Comparison of ENCODE assay signal across 8 cellular contexts in the genomic region with DNA sequence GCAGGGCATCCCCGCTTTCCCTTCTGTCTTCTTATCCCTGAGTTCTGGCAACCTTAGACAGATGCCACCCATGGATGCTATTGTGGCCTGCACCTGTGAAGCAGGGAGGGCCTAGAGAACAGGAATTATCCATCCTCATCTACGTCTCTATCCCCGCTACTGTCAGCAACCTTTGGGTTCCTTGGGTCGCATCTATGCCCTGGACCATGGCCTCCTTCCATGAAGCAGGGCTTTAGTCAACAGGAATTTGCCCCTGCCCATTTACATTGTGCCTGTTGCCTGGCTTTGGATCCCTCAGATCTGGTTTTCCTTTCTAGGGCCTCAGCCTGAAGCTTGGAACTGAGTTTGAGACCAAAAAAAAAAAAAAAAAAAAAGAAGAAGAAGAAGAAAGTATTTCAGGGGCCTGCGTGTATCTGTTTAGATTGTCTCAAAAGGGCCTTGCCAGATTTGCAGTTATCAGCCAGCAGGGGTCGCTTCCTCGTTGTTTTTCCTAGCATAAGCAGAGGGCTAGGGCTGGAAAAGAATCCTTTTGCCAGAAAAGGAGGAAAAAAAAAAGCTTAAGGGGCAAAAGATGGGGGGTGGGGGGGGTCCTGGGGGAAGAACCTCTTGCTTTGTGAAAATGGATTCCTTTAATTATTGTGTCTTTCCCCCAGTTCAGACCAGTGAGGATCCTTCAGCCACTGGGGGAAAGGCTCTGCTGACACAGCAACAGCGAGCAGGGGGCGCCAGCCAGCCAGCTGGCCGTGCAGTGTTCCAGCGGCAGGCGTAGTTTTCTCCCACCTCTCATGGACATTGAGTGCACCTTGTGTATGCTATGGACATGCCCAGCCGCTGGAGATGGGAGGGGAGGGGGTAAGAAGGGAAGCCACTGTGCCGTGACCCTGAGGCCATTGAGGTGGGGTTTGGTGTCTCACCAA.
DNase-seq lines count a peak whose midpoint lies in the region; ATAC-seq and TF ChIP-seq lines count a peak whose summit lies in the region.

No MANE protein-coding gene starts in this region.

- no peak overlapping the region for H3K4me3 Mint-ChIP-seq in neural crest cell

- H3K4me1 Mint-ChIP-seq in neural crest cell = peaks cover 4% of the 10 kb centered on the region

- H3K27ac Mint-ChIP-seq in neural crest cell (ENCODE audit: unreplicated experiment) = no peak overlapping the region

- TF ChIP-seq CTCF in BE2C (IDR thresholded peaks at IDR 0.05; ENCODE audit: low read depth, low read length) = peak; percentile 68
- TF ChIP-seq CTCF in HFF-Myc (IDR thresholded peaks at IDR 0.05; ENCODE audit: low read depth, low read length, missing control alignments) = peak; percentile 56
- TF ChIP-seq CTCF in epithelial cell of proximal tubule (conservative IDR thresholded peaks at IDR 0.05; ENCODE audit: low read depth, low read length) = peak; percentile 68
- TF ChIP-seq CTCF in neural crest cell (conservative IDR thresholded peaks at IDR 0.05) = peak; percentile 64

- H3K9me3 ChIP-seq in BE2C = no peaks in the 10 kb centered on the region

- no peaks in the 10 kb centered on the region for H3K4me1 ChIP-seq in BE2C

- DNase-seq in BE2C (peak; percentile 75), HFF-Myc (ENCODE audit: extremely low read depth, low read depth) (peak; percentile 20), RPMI7951 (ENCODE audit: low read depth) (peak; percentile 45), epithelial cell of proximal tubule (ENCODE audit: low read depth) (no peak), neural crest cell (ENCODE audit: low read depth, low spot score) (peak; percentile 48)

- no peaks in the 10 kb centered on the region for H3K36me3 ChIP-seq in BE2C

- H3K4me3 ChIP-seq in BE2C (ENCODE audit: low read depth, low read length) = peak overlapping the region; percentile 14; the same call in 1 of the 2 replicates
- H3K4me3 ChIP-seq in HFF-Myc (replicated peaks; ENCODE audit: low read depth, low read length) = no peak overlapping the region
- no peak overlapping the region for H3K4me3 ChIP-seq in epithelial cell of proximal tubule (ENCODE audit: low read depth, low read length)

- ATAC-seq in GM21825 (IDR thresholded peaks at IDR 0.05; ENCODE audit: unreplicated experiment) (no peak), GM21717 (IDR thresholded peaks at IDR 0.05; ENCODE audit: unreplicated experiment) (no peak), GM21619 (IDR thresholded peaks at IDR 0.05; ENCODE audit: unreplicated experiment) (no peak)

- H3K27me3 ChIP-seq in BE2C = 0 out of 2 replicates have a peak, but pooled peaks cover 4% of the 10 kb centered on the region

- H3K9me3 Mint-ChIP-seq in neural crest cell = peaks cover 2% of the 10 kb centered on the region

- H3K36me3 Mint-ChIP-seq in neural crest cell (ENCODE audit: low read depth) = peaks cover 9% of the 10 kb centered on the region

- H3K27me3 Mint-ChIP-seq in neural crest cell (ENCODE audit: low read depth) = no peaks in the 10 kb centered on the region
